In genomic region chr11:73200256-73200655, GRCh38 we compare ENCODE assay signal across 1 cellular context.
A peak's percentile ranks its signal among the peaks of the same experiment; 100 is the strongest.
TF ChIP-seq lines count a peak whose summit lies in the region.

No MANE protein-coding gene starts in this region.

TF ChIP-seq in H1, 55 proteins besides CTCF, POLR2A, EP300 and RAD21:
- TF ChIP-seq, protein P1, sequence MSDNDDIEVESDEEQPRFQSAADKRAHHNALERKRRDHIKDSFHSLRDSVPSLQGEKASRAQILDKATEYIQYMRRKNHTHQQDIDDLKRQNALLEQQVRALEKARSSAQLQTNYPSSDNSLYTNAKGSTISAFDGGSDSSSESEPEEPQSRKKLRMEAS (IDR thresholded peaks at IDR 0.05): peak; percentile 28; the same call in 1 of the 2 replicates
- TF ChIP-seq BACH1 (IDR thresholded peaks at IDR 0.05; ENCODE audit: low read length): peak; percentile 81
- no peak for TF ChIP-seq CHD2 (IDR thresholded peaks at IDR 0.05; ENCODE audit: low read length)
- TF ChIP-seq SP1 (IDR thresholded peaks at IDR 0.05; ENCODE audit: low read depth, low read length): 0 out of 2 replicates have a peak, but pooled peaks have one; percentile 27
- TF ChIP-seq JUND (IDR thresholded peaks at IDR 0.05; ENCODE audit: low read length): no peak
- no peak for TF ChIP-seq RXRA (IDR thresholded peaks at IDR 0.05; ENCODE audit: insufficient read depth, low read depth, low read length)
- 0 out of 2 replicates have a peak, but pooled peaks have one; percentile 39 for TF ChIP-seq GABPA (IDR thresholded peaks at IDR 0.05; ENCODE audit: borderline replicate concordance, insufficient read depth, low read length)
- peak; percentile 41; the same call in 1 of the 2 replicates for TF ChIP-seq MAFK (IDR thresholded peaks at IDR 0.05; ENCODE audit: low read depth, low read length)
- TF ChIP-seq SRF (IDR thresholded peaks at IDR 0.05; ENCODE audit: low read depth, low read length): no peak
- TF ChIP-seq RBBP5 (IDR thresholded peaks at IDR 0.05; ENCODE audit: borderline replicate concordance, low read depth, low read length): no peak
- 0 out of 2 replicates have a peak, but pooled peaks have one; percentile 12 for TF ChIP-seq TBP (IDR thresholded peaks at IDR 0.05; ENCODE audit: low read depth, low read length)
